ENCODE assay signal across 1 cellular context in the genomic region with DNA sequence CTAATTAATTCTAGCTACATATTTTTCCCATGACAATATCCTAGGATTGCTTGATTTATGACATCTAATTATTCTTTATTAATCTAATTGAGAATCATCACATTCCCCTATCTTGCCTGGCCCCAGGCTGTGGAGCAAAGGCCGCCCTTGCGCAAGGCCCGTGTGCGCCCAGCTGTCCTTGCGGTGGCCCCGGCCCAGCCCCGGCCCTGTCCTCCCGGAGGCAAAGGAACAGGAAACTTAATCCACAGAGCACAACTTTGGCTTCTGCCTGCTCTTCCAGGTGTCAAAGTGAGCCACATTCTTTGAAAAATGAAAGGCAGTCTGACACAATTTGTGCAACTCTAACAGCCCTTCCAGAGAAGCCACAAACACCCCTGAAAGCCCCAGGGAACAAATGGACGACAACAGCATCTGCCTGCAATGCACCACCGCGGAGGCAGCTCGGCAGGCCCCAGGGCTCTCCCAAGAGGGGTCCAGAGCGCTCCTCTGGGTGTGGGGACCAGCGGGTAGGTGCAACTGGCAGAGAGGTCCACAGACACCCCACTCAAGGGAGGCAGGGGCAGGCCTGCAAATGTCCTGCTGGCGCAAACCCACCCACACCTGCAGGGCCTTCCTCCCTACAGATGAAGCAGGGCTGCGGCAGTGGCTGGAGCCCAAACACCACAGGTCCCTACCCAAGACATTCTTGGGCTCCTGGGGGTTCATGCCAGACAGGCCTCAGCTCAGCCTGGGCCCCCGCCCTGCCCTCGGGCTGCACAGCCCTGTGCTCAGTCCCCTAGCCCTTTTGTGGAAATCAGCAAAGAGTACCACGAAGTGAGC.
TF ChIP-seq lines count a peak whose summit lies in the region.

No MANE protein-coding gene starts in this region.

TF ChIP-seq in HepG2, 621 proteins besides CTCF, POLR2A, EP300 and RAD21 (continued from another document and continues in another):
- TF ChIP-seq, protein P1, sequence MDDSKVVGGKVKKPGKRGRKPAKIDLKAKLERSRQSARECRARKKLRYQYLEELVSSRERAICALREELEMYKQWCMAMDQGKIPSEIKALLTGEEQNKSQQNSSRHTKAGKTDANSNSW (CRISPR knock-in tag; IDR thresholded peaks at IDR 0.05; ENCODE audit: borderline replicate concordance), result no peak
- TF ChIP-seq ELF1 (CRISPR knock-in tag; IDR thresholded peaks at IDR 0.05) (peak; percentile 30; the same call in 1 of the 2 replicates), AGO1 (IDR thresholded peaks at IDR 0.05; ENCODE audit: low read depth, low read length, poor library complexity, severe bottlenecking) (no peak), ZNF777 (CRISPR knock-in tag; IDR thresholded peaks at IDR 0.05) (peak; percentile 41; the same call in 1 of the 2 replicates), ZNF468 (CRISPR knock-in tag; IDR thresholded peaks at IDR 0.05) (no peak), CEBPG (CRISPR knock-in tag; IDR thresholded peaks at IDR 0.05) (peak; percentile 97), KDM5B (CRISPR knock-in tag; IDR thresholded peaks at IDR 0.05; ENCODE audit: borderline replicate concordance) (no peak), SALL2 (CRISPR knock-in tag; IDR thresholded peaks at IDR 0.05) (no peak), FOXM1 (CRISPR knock-in tag; IDR thresholded peaks at IDR 0.05) (no peak), ZNF546 (CRISPR knock-in tag; conservative IDR thresholded peaks at IDR 0.05) (peak; percentile 83), ZNF160 (CRISPR knock-in tag; IDR thresholded peaks at IDR 0.05) (no peak; the same call in 1 of the 2 replicates), ZNF7 (CRISPR knock-in tag; IDR thresholded peaks at IDR 0.05) (no peak), KLF15 (CRISPR knock-in tag; IDR thresholded peaks at IDR 0.05; ENCODE audit: borderline replicate concordance) (0 out of 2 replicates have a peak, but pooled peaks have one; percentile 36), NFKBIZ (CRISPR knock-in tag; IDR thresholded peaks at IDR 0.05) (no peak), MAZ (IDR thresholded peaks at IDR 0.05; ENCODE audit: borderline replicate concordance, low read depth, low read length) (no peak), MAZ (CRISPR knock-in tag; IDR thresholded peaks at IDR 0.05; ENCODE audit: low read depth) (no peak), RFXAP (CRISPR knock-in tag; IDR thresholded peaks at IDR 0.05; ENCODE audit: borderline replicate concordance) (0 out of 2 replicates have a peak, but pooled peaks have one; percentile 45), RAD51 (IDR thresholded peaks at IDR 0.05; ENCODE audit: borderline replicate concordance) (no peak), CC2D1A (CRISPR knock-in tag; IDR thresholded peaks at IDR 0.05) (no peak), RARA (CRISPR knock-in tag; IDR thresholded peaks at IDR 0.05) (peak; percentile 81), POLR2G (IDR thresholded peaks at IDR 0.05; ENCODE audit: low read depth, low read length) (peak; percentile 62), RXRA (CRISPR knock-in tag; IDR thresholded peaks at IDR 0.05) (peak; percentile 86), SP5 (CRISPR knock-in tag; IDR thresholded peaks at IDR 0.05; ENCODE audit: borderline replicate concordance, low read depth) (0 out of 2 replicates have a peak, but pooled peaks have one; percentile 8), KDM1A (CRISPR knock-in tag; IDR thresholded peaks at IDR 0.05) (no peak)
- TF ChIP-seq, protein P2, sequence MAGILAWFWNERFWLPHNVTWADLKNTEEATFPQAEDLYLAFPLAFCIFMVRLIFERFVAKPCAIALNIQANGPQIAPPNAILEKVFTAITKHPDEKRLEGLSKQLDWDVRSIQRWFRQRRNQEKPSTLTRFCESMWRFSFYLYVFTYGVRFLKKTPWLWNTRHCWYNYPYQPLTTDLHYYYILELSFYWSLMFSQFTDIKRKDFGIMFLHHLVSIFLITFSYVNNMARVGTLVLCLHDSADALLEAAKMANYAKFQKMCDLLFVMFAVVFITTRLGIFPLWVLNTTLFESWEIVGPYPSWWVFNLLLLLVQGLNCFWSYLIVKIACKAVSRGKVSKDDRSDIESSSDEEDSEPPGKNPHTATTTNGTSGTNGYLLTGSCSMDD (CRISPR knock-in tag; IDR thresholded peaks at IDR 0.05), result no peak
- TF ChIP-seq, protein P3, sequence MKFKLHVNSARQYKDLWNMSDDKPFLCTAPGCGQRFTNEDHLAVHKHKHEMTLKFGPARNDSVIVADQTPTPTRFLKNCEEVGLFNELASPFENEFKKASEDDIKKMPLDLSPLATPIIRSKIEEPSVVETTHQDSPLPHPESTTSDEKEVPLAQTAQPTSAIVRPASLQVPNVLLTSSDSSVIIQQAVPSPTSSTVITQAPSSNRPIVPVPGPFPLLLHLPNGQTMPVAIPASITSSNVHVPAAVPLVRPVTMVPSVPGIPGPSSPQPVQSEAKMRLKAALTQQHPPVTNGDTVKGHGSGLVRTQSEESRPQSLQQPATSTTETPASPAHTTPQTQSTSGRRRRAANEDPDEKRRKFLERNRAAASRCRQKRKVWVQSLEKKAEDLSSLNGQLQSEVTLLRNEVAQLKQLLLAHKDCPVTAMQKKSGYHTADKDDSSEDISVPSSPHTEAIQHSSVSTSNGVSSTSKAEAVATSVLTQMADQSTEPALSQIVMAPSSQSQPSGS (CRISPR knock-in tag; IDR thresholded peaks at IDR 0.05), result 0 out of 2 replicates have a peak, but pooled peaks have one; percentile 20
- TF ChIP-seq, protein P4, sequence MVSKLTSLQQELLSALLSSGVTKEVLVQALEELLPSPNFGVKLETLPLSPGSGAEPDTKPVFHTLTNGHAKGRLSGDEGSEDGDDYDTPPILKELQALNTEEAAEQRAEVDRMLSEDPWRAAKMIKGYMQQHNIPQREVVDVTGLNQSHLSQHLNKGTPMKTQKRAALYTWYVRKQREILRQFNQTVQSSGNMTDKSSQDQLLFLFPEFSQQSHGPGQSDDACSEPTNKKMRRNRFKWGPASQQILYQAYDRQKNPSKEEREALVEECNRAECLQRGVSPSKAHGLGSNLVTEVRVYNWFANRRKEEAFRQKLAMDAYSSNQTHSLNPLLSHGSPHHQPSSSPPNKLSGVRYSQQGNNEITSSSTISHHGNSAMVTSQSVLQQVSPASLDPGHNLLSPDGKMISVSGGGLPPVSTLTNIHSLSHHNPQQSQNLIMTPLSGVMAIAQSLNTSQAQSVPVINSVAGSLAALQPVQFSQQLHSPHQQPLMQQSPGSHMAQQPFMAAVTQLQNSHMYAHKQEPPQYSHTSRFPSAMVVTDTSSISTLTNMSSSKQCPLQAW (CRISPR knock-in tag; IDR thresholded peaks at IDR 0.05), result peak; percentile 63; the same call in 1 of the 2 replicates
- TF ChIP-seq, protein P5, sequence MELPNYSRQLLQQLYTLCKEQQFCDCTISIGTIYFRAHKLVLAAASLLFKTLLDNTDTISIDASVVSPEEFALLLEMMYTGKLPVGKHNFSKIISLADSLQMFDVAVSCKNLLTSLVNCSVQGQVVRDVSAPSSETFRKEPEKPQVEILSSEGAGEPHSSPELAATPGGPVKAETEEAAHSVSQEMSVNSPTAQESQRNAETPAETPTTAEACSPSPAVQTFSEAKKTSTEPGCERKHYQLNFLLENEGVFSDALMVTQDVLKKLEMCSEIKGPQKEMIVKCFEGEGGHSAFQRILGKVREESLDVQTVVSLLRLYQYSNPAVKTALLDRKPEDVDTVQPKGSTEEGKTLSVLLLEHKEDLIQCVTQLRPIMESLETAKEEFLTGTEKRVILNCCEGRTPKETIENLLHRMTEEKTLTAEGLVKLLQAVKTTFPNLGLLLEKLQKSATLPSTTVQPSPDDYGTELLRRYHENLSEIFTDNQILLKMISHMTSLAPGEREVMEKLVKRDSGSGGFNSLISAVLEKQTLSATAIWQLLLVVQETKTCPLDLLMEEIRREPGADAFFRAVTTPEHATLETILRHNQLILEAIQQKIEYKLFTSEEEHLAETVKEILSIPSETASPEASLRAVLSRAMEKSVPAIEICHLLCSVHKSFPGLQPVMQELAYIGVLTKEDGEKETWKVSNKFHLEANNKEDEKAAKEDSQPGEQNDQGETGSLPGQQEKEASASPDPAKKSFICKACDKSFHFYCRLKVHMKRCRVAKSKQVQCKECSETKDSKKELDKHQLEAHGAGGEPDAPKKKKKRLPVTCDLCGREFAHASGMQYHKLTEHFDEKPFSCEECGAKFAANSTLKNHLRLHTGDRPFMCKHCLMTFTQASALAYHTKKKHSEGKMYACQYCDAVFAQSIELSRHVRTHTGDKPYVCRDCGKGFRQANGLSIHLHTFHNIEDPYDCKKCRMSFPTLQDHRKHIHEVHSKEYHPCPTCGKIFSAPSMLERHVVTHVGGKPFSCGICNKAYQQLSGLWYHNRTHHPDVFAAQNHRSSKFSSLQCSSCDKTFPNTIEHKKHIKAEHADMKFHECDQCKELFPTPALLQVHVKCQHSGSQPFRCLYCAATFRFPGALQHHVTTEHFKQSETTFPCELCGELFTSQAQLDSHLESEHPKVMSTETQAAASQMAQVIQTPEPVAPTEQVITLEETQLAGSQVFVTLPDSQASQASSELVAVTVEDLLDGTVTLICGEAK (IDR thresholded peaks at IDR 0.05), result no peak
- TF ChIP-seq, protein P5 (CRISPR knock-in tag; IDR thresholded peaks at IDR 0.05), result no peak; the same call in 1 of the 2 replicates
- TF ChIP-seq, protein P6, sequence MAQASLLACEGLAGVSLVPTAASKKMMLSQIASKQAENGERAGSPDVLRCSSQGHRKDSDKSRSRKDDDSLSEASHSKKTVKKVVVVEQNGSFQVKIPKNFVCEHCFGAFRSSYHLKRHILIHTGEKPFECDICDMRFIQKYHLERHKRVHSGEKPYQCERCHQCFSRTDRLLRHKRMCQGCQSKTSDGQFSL (CRISPR knock-in tag; IDR thresholded peaks at IDR 0.05), result no peak
- TF ChIP-seq, protein P7, sequence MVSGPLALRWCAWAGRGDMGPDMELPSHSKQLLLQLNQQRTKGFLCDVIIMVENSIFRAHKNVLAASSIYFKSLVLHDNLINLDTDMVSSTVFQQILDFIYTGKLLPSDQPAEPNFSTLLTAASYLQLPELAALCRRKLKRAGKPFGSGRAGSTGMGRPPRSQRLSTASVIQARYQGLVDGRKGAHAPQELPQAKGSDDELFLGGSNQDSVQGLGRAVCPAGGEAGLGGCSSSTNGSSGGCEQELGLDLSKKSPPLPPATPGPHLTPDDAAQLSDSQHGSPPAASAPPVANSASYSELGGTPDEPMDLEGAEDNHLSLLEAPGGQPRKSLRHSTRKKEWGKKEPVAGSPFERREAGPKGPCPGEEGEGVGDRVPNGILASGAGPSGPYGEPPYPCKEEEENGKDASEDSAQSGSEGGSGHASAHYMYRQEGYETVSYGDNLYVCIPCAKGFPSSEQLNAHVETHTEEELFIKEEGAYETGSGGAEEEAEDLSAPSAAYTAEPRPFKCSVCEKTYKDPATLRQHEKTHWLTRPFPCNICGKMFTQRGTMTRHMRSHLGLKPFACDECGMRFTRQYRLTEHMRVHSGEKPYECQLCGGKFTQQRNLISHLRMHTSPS (CRISPR knock-in tag; IDR thresholded peaks at IDR 0.05; ENCODE audit: low read depth), result 0 out of 2 replicates have a peak, but pooled peaks have one; percentile 10
- TF ChIP-seq, protein P8, sequence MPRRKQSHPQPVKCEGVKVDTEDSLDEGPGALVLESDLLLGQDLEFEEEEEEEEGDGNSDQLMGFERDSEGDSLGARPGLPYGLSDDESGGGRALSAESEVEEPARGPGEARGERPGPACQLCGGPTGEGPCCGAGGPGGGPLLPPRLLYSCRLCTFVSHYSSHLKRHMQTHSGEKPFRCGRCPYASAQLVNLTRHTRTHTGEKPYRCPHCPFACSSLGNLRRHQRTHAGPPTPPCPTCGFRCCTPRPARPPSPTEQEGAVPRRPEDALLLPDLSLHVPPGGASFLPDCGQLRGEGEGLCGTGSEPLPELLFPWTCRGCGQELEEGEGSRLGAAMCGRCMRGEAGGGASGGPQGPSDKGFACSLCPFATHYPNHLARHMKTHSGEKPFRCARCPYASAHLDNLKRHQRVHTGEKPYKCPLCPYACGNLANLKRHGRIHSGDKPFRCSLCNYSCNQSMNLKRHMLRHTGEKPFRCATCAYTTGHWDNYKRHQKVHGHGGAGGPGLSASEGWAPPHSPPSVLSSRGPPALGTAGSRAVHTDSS (CRISPR knock-in tag; conservative IDR thresholded peaks at IDR 0.05), result no peak
